Comparison of ENCODE assay signal across 8 cellular contexts in the genomic region with DNA sequence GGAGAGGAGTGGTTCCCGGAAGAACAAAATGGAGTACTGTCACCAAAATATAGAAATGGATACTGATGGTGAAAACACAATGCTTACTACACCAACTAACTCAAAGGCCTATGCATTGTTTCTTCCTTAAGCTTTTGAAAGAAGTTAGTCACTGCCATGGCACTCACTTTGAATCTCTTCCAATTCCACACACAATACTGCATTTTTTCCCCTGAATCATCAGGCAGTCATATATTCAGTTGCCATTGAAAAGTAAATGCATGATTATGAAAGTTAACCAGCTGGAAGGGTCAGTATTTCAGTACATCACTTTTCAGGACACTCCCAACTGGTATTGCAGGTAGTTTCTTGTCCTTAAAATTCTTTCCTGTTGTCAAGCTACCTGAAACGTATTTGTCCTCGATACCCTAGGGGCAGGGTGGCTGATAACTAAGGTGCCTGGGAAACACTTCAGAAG. TPM values are rescaled to one million over a fixed set of nuclear protein-coding genes. Genes with fewer than 3 reads are reported as not detected.
DNase-seq lines count a peak whose midpoint lies in the region; ATAC-seq, FAIRE-seq and TF ChIP-seq lines count a peak whose summit lies in the region.

No MANE protein-coding gene starts in this region.

- H3K4me3 Mint-ChIP-seq in GM23338, result no peak overlapping the region
- H3K4me3 Mint-ChIP-seq in astrocyte (ENCODE audit: unreplicated experiment), result no peak overlapping the region
- H3K4me3 Mint-ChIP-seq in immature natural killer cell, result no peak overlapping the region

- H3K9me3 Mint-ChIP-seq in GM23338 (no peaks in the 10 kb centered on the region), astrocyte (ENCODE audit: unreplicated experiment) (no peaks in the 10 kb centered on the region), immature natural killer cell (no peaks in the 10 kb centered on the region)

- DNase-seq in GM23338 (ENCODE audit: low spot score) (peak; percentile 17), astrocyte (ENCODE audit: low read depth) (peak; percentile 96), right cardiac atrium (no peak), NCI-H1694 treated with DMSO at 0.1 percent for 48 hours (lab: John Stamatoyannopoulos, UW) (no peak), immature natural killer cell (no peak)

- H3K36me3 ChIP-seq in GM23338 (ENCODE audit: insufficient read depth), result no peaks in the 10 kb centered on the region
- no peaks in the 10 kb centered on the region for H3K36me3 ChIP-seq in astrocyte (ENCODE audit: insufficient read depth, low read length)
- H3K36me3 ChIP-seq in stomach smooth muscle (ENCODE audit: control insufficient read depth in 2 of 2, insufficient read depth in 2 of 2, low read length in 2 of 2), result no peaks in the 10 kb centered on the region

- H2AFZ ChIP-seq in GM23338, result no peak overlapping the region
- H2AFZ ChIP-seq in astrocyte (ENCODE audit: low read depth, low read length), result no peak overlapping the region

- H3K27ac Mint-ChIP-seq in GM23338 (no peak overlapping the region), astrocyte (ENCODE audit: unreplicated experiment) (no peak overlapping the region), immature natural killer cell (peak overlapping the region in 2 of 6 donors; percentile 8 to 28)

- H3F3A ChIP-seq in GM23338 (replicated peaks; ENCODE audit: low read depth), result no peaks in the 10 kb centered on the region

- no peak overlapping the region for H3K4me2 ChIP-seq in GM23338
- H3K4me2 ChIP-seq in astrocyte (ENCODE audit: low read length), result peak overlapping the region; percentile 67

- intact Hi-C loops in right cardiac atrium (cut with DNase I), result no loop called here

- H3K4me1 ChIP-seq in GM23338 (ENCODE audit: insufficient read depth) (no peaks in the 10 kb centered on the region), astrocyte (ENCODE audit: insufficient read depth, low read length) (peaks cover 17% of the 10 kb centered on the region), right cardiac atrium (ENCODE audit: control insufficient read depth, insufficient read depth, low read length) (peaks cover 2% of the 10 kb centered on the region), stomach smooth muscle (ENCODE audit: control insufficient read depth, insufficient read depth, low read length) (peaks cover 13% of the 10 kb centered on the region)

- H3K9me3 ChIP-seq in astrocyte (ENCODE audit: insufficient read depth, low read depth, low read length) (no peaks in the 10 kb centered on the region), right cardiac atrium (ENCODE audit: control insufficient read depth, low read length) (no peaks in the 10 kb centered on the region), stomach smooth muscle (ENCODE audit: control insufficient read depth in 2 of 2, low read length in 2 of 2) (no peaks in the 10 kb centered on the region)

- ATAC-seq in GM23338 (no peak), right cardiac atrium (peak in 1 of 2 donors; percentile 49), GM19467 (IDR thresholded peaks at IDR 0.05; ENCODE audit: unreplicated experiment) (no peak), GM19452 (IDR thresholded peaks at IDR 0.05; ENCODE audit: unreplicated experiment) (no peak)

- H3K27me3 Mint-ChIP-seq in GM23338 (ENCODE audit: insufficient read depth, low read depth, poor library complexity) (no peaks in the 10 kb centered on the region), astrocyte (ENCODE audit: low read depth, unreplicated experiment) (no peaks in the 10 kb centered on the region), immature natural killer cell (ENCODE audit: low read depth in 3 of 3) (peaks cover 0 to 2% (median 0%) of the 10 kb centered on the region in 3 donors)

- TF ChIP-seq CTCF in GM23338 (conservative IDR thresholded peaks at IDR 0.05; ENCODE audit: low read depth in 2 of 2) (no peak), astrocyte (IDR thresholded peaks at IDR 0.05; ENCODE audit: insufficient read depth, low read depth, low read length) (no peak)

- no peaks in the 10 kb centered on the region for H3K9me2 ChIP-seq in GM23338 (ENCODE audit: insufficient read depth)

- H3K9ac ChIP-seq in astrocyte (ENCODE audit: low read length) (peak overlapping the region; percentile 62), stomach smooth muscle (ENCODE audit: low read length in 2 of 2) (no peak overlapping the region)

- H4K20me1 ChIP-seq in GM23338 (replicated peaks; ENCODE audit: insufficient read depth), result 0 out of 2 replicates have a peak, but pooled peaks cover 3% of the 10 kb centered on the region
- peaks cover 2% of the 10 kb centered on the region for H4K20me1 ChIP-seq in astrocyte (ENCODE audit: insufficient read depth, low read length)

- no peaks in the 10 kb centered on the region for H3K36me3 Mint-ChIP-seq in GM23338 (ENCODE audit: low read depth)
- H3K36me3 Mint-ChIP-seq in astrocyte (ENCODE audit: low read depth, unreplicated experiment), result peaks cover 3% of the 10 kb centered on the region
- H3K36me3 Mint-ChIP-seq in immature natural killer cell, result no peaks in the 10 kb centered on the region

- peak; percentile 87 for FAIRE-seq in astrocyte (lab: Jason Lieb, UNC)

- 53% methylated on average over 3 of the region's 3 CpGs for WGBS in right cardiac atrium

- H3K4me1 Mint-ChIP-seq in GM23338, result no peaks in the 10 kb centered on the region
- peaks cover 23% of the 10 kb centered on the region for H3K4me1 Mint-ChIP-seq in astrocyte (ENCODE audit: low read depth, unreplicated experiment)
- peaks cover 17 to 20% of the 10 kb centered on the region in 2 donors for H3K4me1 Mint-ChIP-seq in immature natural killer cell

- H3K79me2 ChIP-seq in GM23338 (replicated peaks; ENCODE audit: insufficient read depth) (peaks cover 5% of the 10 kb centered on the region; the same call in 1 of the 2 replicates), astrocyte (ENCODE audit: insufficient read depth, low read length) (peaks cover 30% of the 10 kb centered on the region)

- H3K27ac ChIP-seq in GM23338 (ENCODE audit: low read depth) (no peak overlapping the region), astrocyte (ENCODE audit: low read depth, low read length) (peak overlapping the region; percentile 87), right cardiac atrium (ENCODE audit: low read length) (peak overlapping the region; percentile 81), stomach smooth muscle (ENCODE audit: low read length) (peak overlapping the region; percentile 68)

- H3K27me3 ChIP-seq in GM23338 (ENCODE audit: insufficient read depth) (no peaks in the 10 kb centered on the region), astrocyte (ENCODE audit: insufficient read depth, low read length) (no peaks in the 10 kb centered on the region), right cardiac atrium (ENCODE audit: control insufficient read depth, insufficient read depth) (no peaks in the 10 kb centered on the region), stomach smooth muscle (ENCODE audit: control insufficient read depth in 1 of 2, insufficient read depth in 2 of 2, low read length in 2 of 2) (no peaks in the 10 kb centered on the region)

- H3K4me3 ChIP-seq in GM23338, result no peak overlapping the region
- peak overlapping the region; percentile 34 for H3K4me3 ChIP-seq in astrocyte (ENCODE audit: insufficient read depth, low read depth, low read length)
- no peak overlapping the region for H3K4me3 ChIP-seq in right cardiac atrium (ENCODE audit: low read length)
- H3K4me3 ChIP-seq in stomach smooth muscle (ENCODE audit: low read length in 2 of 2), result peak overlapping the region in 1 of 2 donors; percentile 49

TF ChIP-seq in GM23338, 12 proteins besides CTCF, POLR2A, EP300 and RAD21 (continues in another document):
- TF ChIP-seq JUNB (IDR thresholded peaks at IDR 0.05; ENCODE audit: unreplicated experiment) (no peak), NANOG (IDR thresholded peaks at IDR 0.05; ENCODE audit: borderline replicate concordance) (no peak), ZNF331 (CRISPR knock-in tag; IDR thresholded peaks at IDR 0.05; ENCODE audit: low read depth) (no peak), POLR2AphosphoS5 (IDR thresholded peaks at IDR 0.05; ENCODE audit: low read depth) (no peak), EZH2phosphoT487 (IDR thresholded peaks at IDR 0.05; ENCODE audit: unreplicated experiment) (no peak), ZNF114 (CRISPR knock-in tag; IDR thresholded peaks at IDR 0.05) (no peak), CREB1 (CRISPR knock-in tag; IDR thresholded peaks at IDR 0.05; ENCODE audit: low read depth) (no peak), REST (IDR thresholded peaks at IDR 0.05; ENCODE audit: unreplicated experiment) (no peak)

RNA-seq across cellular contexts. Expression of gene LRRFIP2, which starts 9.0 kb away (rescaled TPM):
- total RNA-seq in GM23338 (2014; rRNA removed; shearing (Covaris generic)), result 27.5 and 29.0 TPM in 2 replicates
- 20.3 TPM in 2 replicates for polyA plus RNA-seq in GM23338 (2016; fragmentation: Nextera tagmentation; extraction: Ambion mirVana)
- total RNA-seq in astrocyte, result 62.0 and 62.4 TPM in 2 replicates
- 100 to 1,000 TPM; 154 to 168 (median 162) TPM for total RNA-seq in right cardiac atrium
- polyA plus RNA-seq in right cardiac atrium, result 88.9 TPM
- 10 to 100 TPM in 2 of 3 donors, 1 to 10 TPM in 1; 7.9 to 26.4 (median 14.3) TPM for polyA plus RNA-seq in immature natural killer cell

RNA-seq across cellular contexts. Expression of gene GOLGA4, which starts 59.7 kb away (rescaled TPM):
- total RNA-seq in GM23338 (2014; rRNA removed; shearing (Covaris generic)), result 97.8 and 116 TPM in 2 replicates
- polyA plus RNA-seq in GM23338 (2016; fragmentation: Nextera tagmentation; extraction: Ambion mirVana), result 96.3 and 136 TPM in 2 replicates
- 69.0 and 73.1 TPM in 2 replicates for total RNA-seq in astrocyte
- 100 to 1,000 TPM; 147 to 167 (median 160) TPM for total RNA-seq in right cardiac atrium
- 59.1 TPM for polyA plus RNA-seq in right cardiac atrium
- polyA plus RNA-seq in immature natural killer cell, result 10 to 100 TPM in 1 of 3 donors, 1 to 10 TPM in 2; 2.0 to 31.7 (median 4.8) TPM

Comparison
In these comparisons a context has a peak if more than half of its experiments do, and no peak if none do; other contexts are left out.
1. DNase-seq: peak in GM23338 (single experiment) and astrocyte (single experiment); none in right cardiac atrium (0 of 3), NCI-H1694 treated with DMSO at 0.1 percent for 48 hours (single experiment) and immature natural killer cell (0 of 3).